1 cellular context compared by ENCODE assay signal in the genomic region with DNA sequence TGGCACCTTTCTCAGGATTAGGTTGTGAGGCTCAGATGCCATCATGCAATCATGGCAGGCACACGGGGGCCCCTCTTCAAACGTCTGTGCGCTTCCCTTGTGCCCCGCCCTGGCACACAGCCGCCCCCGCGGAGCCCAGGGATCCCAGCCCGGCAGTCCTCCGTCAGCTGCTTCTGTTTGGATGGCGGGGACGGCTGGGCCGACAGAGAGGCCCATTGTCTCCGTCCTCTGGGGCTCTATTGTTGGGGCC.
A peak's percentile ranks its signal among the peaks of the same experiment; 100 is the strongest.
TF ChIP-seq lines count a peak whose summit lies in the region.

No MANE protein-coding gene starts in this region.

TF ChIP-seq in K562, 482 proteins besides CTCF, POLR2A, EP300 and RAD21 (continued from another document):
- TF ChIP-seq, protein P1, sequence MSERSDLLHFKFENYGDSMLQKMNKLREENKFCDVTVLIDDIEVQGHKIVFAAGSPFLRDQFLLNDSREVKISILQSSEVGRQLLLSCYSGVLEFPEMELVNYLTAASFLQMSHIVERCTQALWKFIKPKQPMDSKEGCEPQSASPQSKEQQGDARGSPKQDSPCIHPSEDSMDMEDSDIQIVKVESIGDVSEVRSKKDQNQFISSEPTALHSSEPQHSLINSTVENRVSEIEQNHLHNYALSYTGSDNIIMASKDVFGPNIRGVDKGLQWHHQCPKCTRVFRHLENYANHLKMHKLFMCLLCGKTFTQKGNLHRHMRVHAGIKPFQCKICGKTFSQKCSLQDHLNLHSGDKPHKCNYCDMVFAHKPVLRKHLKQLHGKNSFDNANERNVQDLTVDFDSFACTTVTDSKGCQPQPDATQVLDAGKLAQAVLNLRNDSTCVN (CRISPR knock-in tag; IDR thresholded peaks at IDR 0.05): no peak
- TF ChIP-seq DIDO1 (tag; IDR thresholded peaks at IDR 0.05; ENCODE audit: low read depth) (no peak), FOXM1 (IDR thresholded peaks at IDR 0.05; ENCODE audit: low read depth) (no peak), FOXM1 (CRISPR knock-in tag; IDR thresholded peaks at IDR 0.05; ENCODE audit: low read depth) (0 out of 2 replicates have a peak, but pooled peaks have one; percentile 39), ZNF3 (CRISPR knock-in tag; IDR thresholded peaks at IDR 0.05) (no peak), NCOA2 (IDR thresholded peaks at IDR 0.05; ENCODE audit: partially characterized antibody in 2 of 2) (no peak), LARP7 (IDR thresholded peaks at IDR 0.05) (no peak), CCNT2 (IDR thresholded peaks at IDR 0.05; ENCODE audit: borderline replicate concordance, extremely low read depth, insufficient read length, low read depth, low read length) (no peak), EGR1 (conservative IDR thresholded peaks at IDR 0.05) (peak; percentile 79), HDAC3 (IDR thresholded peaks at IDR 0.05; ENCODE audit: borderline replicate concordance, partially characterized antibody) (no peak), HMGN3 (IDR thresholded peaks at IDR 0.05; ENCODE audit: borderline replicate concordance, extremely low read depth, insufficient read length, low read depth, low read length) (peak; percentile 20), ILF3 (IDR thresholded peaks at IDR 0.05; ENCODE audit: borderline replicate concordance) (no peak), CTBP1 (IDR thresholded peaks at IDR 0.05; ENCODE audit: borderline replicate concordance) (no peak), SAFB (IDR thresholded peaks at IDR 0.05; ENCODE audit: borderline replicate concordance, low read depth, low read length) (no peak), ZFX (CRISPR knock-in tag; IDR thresholded peaks at IDR 0.05) (no peak), ARNT (IDR thresholded peaks at IDR 0.05) (no peak), ZNF75A (CRISPR knock-in tag; IDR thresholded peaks at IDR 0.05) (no peak)
- TF ChIP-seq, protein P2, sequence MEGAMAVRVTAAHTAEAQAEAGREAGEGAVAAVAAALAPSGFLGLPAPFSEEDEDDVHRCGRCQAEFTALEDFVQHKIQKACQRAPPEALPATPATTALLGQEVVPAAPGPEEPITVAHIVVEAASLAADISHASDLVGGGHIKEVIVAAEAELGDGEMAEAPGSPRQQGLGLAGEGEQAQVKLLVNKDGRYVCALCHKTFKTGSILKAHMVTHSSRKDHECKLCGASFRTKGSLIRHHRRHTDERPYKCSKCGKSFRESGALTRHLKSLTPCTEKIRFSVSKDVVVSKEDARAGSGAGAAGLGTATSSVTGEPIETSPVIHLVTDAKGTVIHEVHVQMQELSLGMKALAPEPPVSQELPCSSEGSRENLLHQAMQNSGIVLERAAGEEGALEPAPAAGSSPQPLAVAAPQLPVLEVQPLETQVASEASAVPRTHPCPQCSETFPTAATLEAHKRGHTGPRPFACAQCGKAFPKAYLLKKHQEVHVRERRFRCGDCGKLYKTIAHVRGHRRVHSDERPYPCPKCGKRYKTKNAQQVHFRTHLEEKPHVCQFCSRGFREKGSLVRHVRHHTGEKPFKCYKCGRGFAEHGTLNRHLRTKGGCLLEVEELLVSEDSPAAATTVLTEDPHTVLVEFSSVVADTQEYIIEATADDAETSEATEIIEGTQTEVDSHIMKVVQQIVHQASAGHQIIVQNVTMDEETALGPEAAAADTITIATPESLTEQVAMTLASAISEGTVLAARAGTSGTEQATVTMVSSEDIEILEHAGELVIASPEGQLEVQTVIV (CRISPR knock-in tag; IDR thresholded peaks at IDR 0.05; ENCODE audit: borderline replicate concordance): no peak
- TF ChIP-seq, protein P3, sequence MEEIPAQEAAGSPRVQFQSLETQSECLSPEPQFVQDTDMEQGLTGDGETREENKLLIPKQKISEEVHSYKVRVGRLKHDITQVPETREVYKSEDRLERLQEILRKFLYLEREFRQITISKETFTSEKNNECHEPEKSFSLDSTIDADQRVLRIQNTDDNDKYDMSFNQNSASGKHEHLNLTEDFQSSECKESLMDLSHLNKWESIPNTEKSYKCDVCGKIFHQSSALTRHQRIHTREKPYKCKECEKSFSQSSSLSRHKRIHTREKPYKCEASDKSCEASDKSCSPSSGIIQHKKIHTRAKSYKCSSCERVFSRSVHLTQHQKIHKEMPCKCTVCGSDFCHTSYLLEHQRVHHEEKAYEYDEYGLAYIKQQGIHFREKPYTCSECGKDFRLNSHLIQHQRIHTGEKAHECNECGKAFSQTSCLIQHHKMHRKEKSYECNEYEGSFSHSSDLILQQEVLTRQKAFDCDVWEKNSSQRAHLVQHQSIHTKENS (CRISPR knock-in tag; IDR thresholded peaks at IDR 0.05): no peak
- TF ChIP-seq, protein P4, sequence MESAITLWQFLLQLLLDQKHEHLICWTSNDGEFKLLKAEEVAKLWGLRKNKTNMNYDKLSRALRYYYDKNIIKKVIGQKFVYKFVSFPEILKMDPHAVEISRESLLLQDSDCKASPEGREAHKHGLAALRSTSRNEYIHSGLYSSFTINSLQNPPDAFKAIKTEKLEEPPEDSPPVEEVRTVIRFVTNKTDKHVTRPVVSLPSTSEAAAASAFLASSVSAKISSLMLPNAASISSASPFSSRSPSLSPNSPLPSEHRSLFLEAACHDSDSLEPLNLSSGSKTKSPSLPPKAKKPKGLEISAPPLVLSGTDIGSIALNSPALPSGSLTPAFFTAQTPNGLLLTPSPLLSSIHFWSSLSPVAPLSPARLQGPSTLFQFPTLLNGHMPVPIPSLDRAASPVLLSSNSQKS (CRISPR knock-in tag; IDR thresholded peaks at IDR 0.05): no peak
